ENCODE assay signal across 18 cellular contexts in the genomic region with DNA sequence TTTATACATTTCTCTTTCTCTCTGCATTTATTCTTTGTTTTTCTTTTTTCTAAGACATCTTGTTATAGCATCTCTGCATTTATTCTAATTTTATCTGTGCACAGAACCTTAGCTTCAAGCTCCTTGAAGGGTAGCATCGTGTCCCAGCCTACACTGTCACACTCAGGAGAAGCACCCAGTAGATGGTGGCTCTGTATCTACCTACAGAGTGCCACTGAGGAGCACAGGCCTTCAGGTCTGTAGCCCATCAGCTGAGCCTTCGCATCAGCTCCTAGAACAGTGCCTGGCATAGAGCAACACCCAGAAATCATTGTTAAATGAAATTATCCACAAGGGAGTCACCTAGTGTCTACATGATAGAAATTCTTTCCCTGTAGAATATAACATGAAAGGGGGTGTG.
DNase-seq lines count a peak whose midpoint lies in the region; ATAC-seq, FAIRE-seq and TF ChIP-seq lines count a peak whose summit lies in the region.
"Had no signal": no experiment of that assay in that cellular context is flagged by ENCODE, and none has a peak within 500 bp of the region (broad histone marks: within the 10 kb centered on the region; RNA-seq: fewer than 3 reads in every experiment).

No MANE protein-coding gene starts in this region.

- peak; percentile 18 for TF ChIP-seq POLR2A in GM12892 (IDR thresholded peaks at IDR 0.05; ENCODE audit: low read depth, low read length)

- H3K4me3 Mint-ChIP-seq in CD4-positive, alpha-beta T cell = peak overlapping the region; percentile 5
- H3K4me3 Mint-ChIP-seq in activated T-helper 2 cell treated with anti-CD3 and anti-CD28 coated beads, Interferon-gamma antibody, Interleukin-2, Interleukin-4, amounts not matched to agents 10 μg/mL and 5 μg/mL and 100 μg/mL, durations not matched to agents 14 hours and 24 hours and 36 hours (ENCODE audit: low read depth) = no peak overlapping the region
- H3K4me3 Mint-ChIP-seq in naive B cell = no peak overlapping the region

- no peaks in the 10 kb centered on the region for H3K9me3 Mint-ChIP-seq in CD4-positive, alpha-beta T cell
- no peaks in the 10 kb centered on the region for H3K9me3 Mint-ChIP-seq in activated T-helper 2 cell treated with anti-CD3 and anti-CD28 coated beads, Interferon-gamma antibody, Interleukin-2, Interleukin-4, amounts not matched to agents 10 μg/mL and 5 μg/mL and 100 μg/mL, durations not matched to agents 14 hours and 24 hours and 36 hours
- H3K9me3 Mint-ChIP-seq in naive B cell = no peaks in the 10 kb centered on the region

- no peak for DNase-seq in CD4-positive, alpha-beta T cell
- DNase-seq in GM12892 (ENCODE audit: insufficient read length) (no peak), naive B cell (no peak), urothelium cell line (ENCODE audit: low spot score) (no peak), NCI-H128 (lab: John Stamatoyannopoulos, UW; ENCODE audit: unreplicated experiment) (no peak), SIG-M5 (lab: John Stamatoyannopoulos, UW) (no peak)
- DNase-seq in activated T-helper 2 cell treated with anti-CD3 and anti-CD28 coated beads, Interferon-gamma antibody, Interleukin-2, Interleukin-4, amounts not matched to agents 10 μg/mL and 5 μg/mL and 100 μg/mL, durations not matched to agents 14 hours and 24 hours and 36 hours (ENCODE audit: low spot score) = no peak
- DNase-seq: caudate nucleus; DMS79; effector CD4-positive, alpha-beta T cell; NCI-H187; NCI-H510A treated with DMSO at 0.1 percent for 48 hours; pancreas; stimulated activated CD4-positive, alpha-beta T cell treated with anti-CD3 and anti-CD28 coated beads, Interleukin-4, amount 100 ng/mL, for 1 hour had no signal

- H3K36me3 Mint-ChIP-seq in CD4-positive, alpha-beta T cell (ENCODE audit: low read depth) = peaks cover 90% of the 10 kb centered on the region
- H3K36me3 Mint-ChIP-seq in activated T-helper 2 cell treated with anti-CD3 and anti-CD28 coated beads, Interferon-gamma antibody, Interleukin-2, Interleukin-4, amounts not matched to agents 10 μg/mL and 5 μg/mL and 100 μg/mL, durations not matched to agents 14 hours and 24 hours and 36 hours (ENCODE audit: low read depth) = peaks cover 91% of the 10 kb centered on the region
- H3K36me3 Mint-ChIP-seq in naive B cell = peaks cover 10 to 23% of the 10 kb centered on the region in 2 donors

- POLR2A ChIA-PET in CD4-positive, alpha-beta T cell (lab: Charles Lee) = interaction anchor here (0.5 to 2.4 kb wide), 5 partner anchors 10 to 103 kb away, joined by 3 to 7 read pairs (median 5); no protein-coding TSS in a partner anchor

- H3K27me3 ChIP-seq in CD4-positive, alpha-beta T cell (ENCODE audit: control insufficient read depth, insufficient read depth, low read length) = no peaks in the 10 kb centered on the region
- H3K27me3 ChIP-seq: BLaER1 treated with 17β-estradiol and CSF1 and Interleukin-3, amounts not matched to agents 10 nM and 100 nM; pancreas; SJSA1; tibial nerve had no signal

- no peak for ATAC-seq in CD4-positive, alpha-beta T cell (ENCODE audit: poor library complexity)
- ATAC-seq in naive B cell (ENCODE audit: low read depth in 2 of 2) = no peak
- ATAC-seq: pancreas had no signal

- CTCF ChIA-PET in CD4-positive, alpha-beta T cell (lab: Charles Lee) = interaction anchor here (1.7 to 4.0 kb wide), 2 partner anchors 40 to 46 kb away, joined by 4 to 21 read pairs; no protein-coding TSS in a partner anchor

- peaks cover 95% of the 10 kb centered on the region for H3K4me1 Mint-ChIP-seq in CD4-positive, alpha-beta T cell (ENCODE audit: low read depth)
- H3K4me1 Mint-ChIP-seq in activated T-helper 2 cell treated with anti-CD3 and anti-CD28 coated beads, Interferon-gamma antibody, Interleukin-2, Interleukin-4, amounts not matched to agents 10 μg/mL and 5 μg/mL and 100 μg/mL, durations not matched to agents 14 hours and 24 hours and 36 hours (ENCODE audit: low read depth) = peaks cover 71% of the 10 kb centered on the region
- peaks cover 38 to 60% (median 57%) of the 10 kb centered on the region in 3 donors for H3K4me1 Mint-ChIP-seq in naive B cell

- intact Hi-C loops in CD4-positive, alpha-beta T cell (cut with DNase I, micrococcal nuclease) = no loop called here
- intact Hi-C loops in activated T-helper 2 cell treated with anti-CD3 and anti-CD28 coated beads, Interferon-gamma antibody, Interleukin-2, Interleukin-4, amounts not matched to agents 10 μg/mL and 5 μg/mL and 100 μg/mL, durations not matched to agents 14 hours and 24 hours and 36 hours (cut with micrococcal nuclease) = no loop called here

- H3K9me3 ChIP-seq in CD4-positive, alpha-beta T cell (ENCODE audit: control insufficient read depth, low read length) = no peaks in the 10 kb centered on the region
- H3K9me3 ChIP-seq: BLaER1 treated with 17β-estradiol and CSF1 and Interleukin-3, amounts not matched to agents 10 nM and 100 nM; pancreas; SJSA1; tibial nerve had no signal

- no peaks in the 10 kb centered on the region for H3K27me3 Mint-ChIP-seq in CD4-positive, alpha-beta T cell
- no peaks in the 10 kb centered on the region for H3K27me3 Mint-ChIP-seq in activated T-helper 2 cell treated with anti-CD3 and anti-CD28 coated beads, Interferon-gamma antibody, Interleukin-2, Interleukin-4, amounts not matched to agents 10 μg/mL and 5 μg/mL and 100 μg/mL, durations not matched to agents 14 hours and 24 hours and 36 hours (ENCODE audit: low read depth)
- H3K27me3 Mint-ChIP-seq in naive B cell = no peaks in the 10 kb centered on the region

- FAIRE-seq in GM12892 (lab: Jason Lieb, UNC) (no peak), urothelium cell line (lab: Jason Lieb, UNC) (no peak)
- FAIRE-seq: pancreas, TTC549 had no signal

- TF ChIP-seq CTCF in CD4-positive, alpha-beta T cell (IDR thresholded peaks at IDR 0.05) = no peak

- H3K27ac Mint-ChIP-seq in CD4-positive, alpha-beta T cell = peak overlapping the region; percentile 80
- H3K27ac Mint-ChIP-seq in activated T-helper 2 cell treated with anti-CD3 and anti-CD28 coated beads, Interferon-gamma antibody, Interleukin-2, Interleukin-4, amounts not matched to agents 10 μg/mL and 5 μg/mL and 100 μg/mL, durations not matched to agents 14 hours and 24 hours and 36 hours = peak overlapping the region; percentile 78
- H3K27ac Mint-ChIP-seq in naive B cell = peak overlapping the region; percentile 4 to 92 (median 54)

- no peak overlapping the region for H3K27ac ChIP-seq in CD4-positive, alpha-beta T cell (ENCODE audit: low read depth, low read length)
- H3K27ac ChIP-seq: BLaER1 treated with 17β-estradiol and CSF1 and Interleukin-3, amounts not matched to agents 10 nM and 100 nM; pancreas; SJSA1 had no signal
